ENCODE assay signal across 2 cellular contexts in genomic region chr7:159154243-159154642, GRCh38.
TF ChIP-seq lines count a peak whose summit lies in the region.

No MANE protein-coding gene starts in this region.

TF ChIP-seq in Ishikawa, 13 proteins besides CTCF, POLR2A, EP300 and RAD21:
- no peak for TF ChIP-seq FOXM1 (IDR thresholded peaks at IDR 0.05; ENCODE audit: borderline replicate concordance, low read depth)
- TF ChIP-seq YY1 (IDR thresholded peaks at IDR 0.05; ENCODE audit: low read depth) = no peak
- TF ChIP-seq CEBPB (IDR thresholded peaks at IDR 0.05) = no peak
- TF ChIP-seq TEAD4 (IDR thresholded peaks at IDR 0.05) = no peak
- TF ChIP-seq EGR1 (IDR thresholded peaks at IDR 0.05) = no peak
- TF ChIP-seq ZBTB7A (IDR thresholded peaks at IDR 0.05; ENCODE audit: low read depth) = no peak
- TF ChIP-seq NFIC (IDR thresholded peaks at IDR 0.05) = no peak
- TF ChIP-seq, protein P1, sequence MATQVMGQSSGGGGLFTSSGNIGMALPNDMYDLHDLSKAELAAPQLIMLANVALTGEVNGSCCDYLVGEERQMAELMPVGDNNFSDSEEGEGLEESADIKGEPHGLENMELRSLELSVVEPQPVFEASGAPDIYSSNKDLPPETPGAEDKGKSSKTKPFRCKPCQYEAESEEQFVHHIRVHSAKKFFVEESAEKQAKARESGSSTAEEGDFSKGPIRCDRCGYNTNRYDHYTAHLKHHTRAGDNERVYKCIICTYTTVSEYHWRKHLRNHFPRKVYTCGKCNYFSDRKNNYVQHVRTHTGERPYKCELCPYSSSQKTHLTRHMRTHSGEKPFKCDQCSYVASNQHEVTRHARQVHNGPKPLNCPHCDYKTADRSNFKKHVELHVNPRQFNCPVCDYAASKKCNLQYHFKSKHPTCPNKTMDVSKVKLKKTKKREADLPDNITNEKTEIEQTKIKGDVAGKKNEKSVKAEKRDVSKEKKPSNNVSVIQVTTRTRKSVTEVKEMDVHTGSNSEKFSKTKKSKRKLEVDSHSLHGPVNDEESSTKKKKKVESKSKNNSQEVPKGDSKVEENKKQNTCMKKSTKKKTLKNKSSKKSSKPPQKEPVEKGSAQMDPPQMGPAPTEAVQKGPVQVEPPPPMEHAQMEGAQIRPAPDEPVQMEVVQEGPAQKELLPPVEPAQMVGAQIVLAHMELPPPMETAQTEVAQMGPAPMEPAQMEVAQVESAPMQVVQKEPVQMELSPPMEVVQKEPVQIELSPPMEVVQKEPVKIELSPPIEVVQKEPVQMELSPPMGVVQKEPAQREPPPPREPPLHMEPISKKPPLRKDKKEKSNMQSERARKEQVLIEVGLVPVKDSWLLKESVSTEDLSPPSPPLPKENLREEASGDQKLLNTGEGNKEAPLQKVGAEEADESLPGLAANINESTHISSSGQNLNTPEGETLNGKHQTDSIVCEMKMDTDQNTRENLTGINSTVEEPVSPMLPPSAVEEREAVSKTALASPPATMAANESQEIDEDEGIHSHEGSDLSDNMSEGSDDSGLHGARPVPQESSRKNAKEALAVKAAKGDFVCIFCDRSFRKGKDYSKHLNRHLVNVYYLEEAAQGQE (IDR thresholded peaks at IDR 0.05; ENCODE audit: low read depth) = no peak
- TF ChIP-seq TAF1 (IDR thresholded peaks at IDR 0.05; ENCODE audit: low read depth) = no peak
TF ChIP-seq in Ishikawa: peak in this region for 0.

TF ChIP-seq in WTC11, 78 proteins besides CTCF, POLR2A, EP300 and RAD21:
- TF ChIP-seq SP1 (CRISPR knock-in tag; conservative IDR thresholded peaks at IDR 0.05) = no peak
- TF ChIP-seq, protein P2, sequence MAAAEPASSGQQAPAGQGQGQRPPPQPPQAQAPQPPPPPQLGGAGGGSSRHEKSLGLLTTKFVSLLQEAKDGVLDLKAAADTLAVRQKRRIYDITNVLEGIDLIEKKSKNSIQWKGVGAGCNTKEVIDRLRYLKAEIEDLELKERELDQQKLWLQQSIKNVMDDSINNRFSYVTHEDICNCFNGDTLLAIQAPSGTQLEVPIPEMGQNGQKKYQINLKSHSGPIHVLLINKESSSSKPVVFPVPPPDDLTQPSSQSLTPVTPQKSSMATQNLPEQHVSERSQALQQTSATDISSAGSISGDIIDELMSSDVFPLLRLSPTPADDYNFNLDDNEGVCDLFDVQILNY (CRISPR knock-in tag; IDR thresholded peaks at IDR 0.05) = no peak
- no peak for TF ChIP-seq JAZF1 (CRISPR knock-in tag; IDR thresholded peaks at IDR 0.05)
- TF ChIP-seq, protein P3, sequence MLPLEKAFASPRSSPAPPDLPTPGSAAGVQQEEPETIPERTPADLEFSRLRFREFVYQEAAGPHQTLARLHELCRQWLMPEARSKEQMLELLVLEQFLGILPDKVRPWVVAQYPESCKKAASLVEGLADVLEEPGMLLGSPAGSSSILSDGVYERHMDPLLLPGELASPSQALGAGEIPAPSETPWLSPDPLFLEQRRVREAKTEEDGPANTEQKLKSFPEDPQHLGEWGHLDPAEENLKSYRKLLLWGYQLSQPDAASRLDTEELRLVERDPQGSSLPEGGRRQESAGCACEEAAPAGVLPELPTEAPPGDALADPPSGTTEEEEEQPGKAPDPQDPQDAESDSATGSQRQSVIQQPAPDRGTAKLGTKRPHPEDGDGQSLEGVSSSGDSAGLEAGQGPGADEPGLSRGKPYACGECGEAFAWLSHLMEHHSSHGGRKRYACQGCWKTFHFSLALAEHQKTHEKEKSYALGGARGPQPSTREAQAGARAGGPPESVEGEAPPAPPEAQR (CRISPR knock-in tag; IDR thresholded peaks at IDR 0.05) = no peak
- TF ChIP-seq NFYB (CRISPR knock-in tag; conservative IDR thresholded peaks at IDR 0.05; ENCODE audit: low read depth) = no peak
- no peak for TF ChIP-seq SMAD4 (CRISPR knock-in tag; IDR thresholded peaks at IDR 0.05)
- TF ChIP-seq, protein P4, sequence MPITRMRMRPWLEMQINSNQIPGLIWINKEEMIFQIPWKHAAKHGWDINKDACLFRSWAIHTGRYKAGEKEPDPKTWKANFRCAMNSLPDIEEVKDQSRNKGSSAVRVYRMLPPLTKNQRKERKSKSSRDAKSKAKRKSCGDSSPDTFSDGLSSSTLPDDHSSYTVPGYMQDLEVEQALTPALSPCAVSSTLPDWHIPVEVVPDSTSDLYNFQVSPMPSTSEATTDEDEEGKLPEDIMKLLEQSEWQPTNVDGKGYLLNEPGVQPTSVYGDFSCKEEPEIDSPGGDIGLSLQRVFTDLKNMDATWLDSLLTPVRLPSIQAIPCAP (CRISPR knock-in tag; IDR thresholded peaks at IDR 0.05) = no peak
- TF ChIP-seq, protein P5, sequence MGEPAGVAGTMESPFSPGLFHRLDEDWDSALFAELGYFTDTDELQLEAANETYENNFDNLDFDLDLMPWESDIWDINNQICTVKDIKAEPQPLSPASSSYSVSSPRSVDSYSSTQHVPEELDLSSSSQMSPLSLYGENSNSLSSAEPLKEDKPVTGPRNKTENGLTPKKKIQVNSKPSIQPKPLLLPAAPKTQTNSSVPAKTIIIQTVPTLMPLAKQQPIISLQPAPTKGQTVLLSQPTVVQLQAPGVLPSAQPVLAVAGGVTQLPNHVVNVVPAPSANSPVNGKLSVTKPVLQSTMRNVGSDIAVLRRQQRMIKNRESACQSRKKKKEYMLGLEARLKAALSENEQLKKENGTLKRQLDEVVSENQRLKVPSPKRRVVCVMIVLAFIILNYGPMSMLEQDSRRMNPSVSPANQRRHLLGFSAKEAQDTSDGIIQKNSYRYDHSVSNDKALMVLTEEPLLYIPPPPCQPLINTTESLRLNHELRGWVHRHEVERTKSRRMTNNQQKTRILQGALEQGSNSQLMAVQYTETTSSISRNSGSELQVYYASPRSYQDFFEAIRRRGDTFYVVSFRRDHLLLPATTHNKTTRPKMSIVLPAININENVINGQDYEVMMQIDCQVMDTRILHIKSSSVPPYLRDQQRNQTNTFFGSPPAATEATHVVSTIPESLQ (CRISPR knock-in tag; IDR thresholded peaks at IDR 0.05) = no peak
- no peak for TF ChIP-seq NFATC4 (CRISPR knock-in tag; IDR thresholded peaks at IDR 0.05)
- TF ChIP-seq ZNF512 (CRISPR knock-in tag; IDR thresholded peaks at IDR 0.05; ENCODE audit: borderline replicate concordance) = no peak
- TF ChIP-seq ATF1 (CRISPR knock-in tag; IDR thresholded peaks at IDR 0.05) = no peak
- TF ChIP-seq, protein P6, sequence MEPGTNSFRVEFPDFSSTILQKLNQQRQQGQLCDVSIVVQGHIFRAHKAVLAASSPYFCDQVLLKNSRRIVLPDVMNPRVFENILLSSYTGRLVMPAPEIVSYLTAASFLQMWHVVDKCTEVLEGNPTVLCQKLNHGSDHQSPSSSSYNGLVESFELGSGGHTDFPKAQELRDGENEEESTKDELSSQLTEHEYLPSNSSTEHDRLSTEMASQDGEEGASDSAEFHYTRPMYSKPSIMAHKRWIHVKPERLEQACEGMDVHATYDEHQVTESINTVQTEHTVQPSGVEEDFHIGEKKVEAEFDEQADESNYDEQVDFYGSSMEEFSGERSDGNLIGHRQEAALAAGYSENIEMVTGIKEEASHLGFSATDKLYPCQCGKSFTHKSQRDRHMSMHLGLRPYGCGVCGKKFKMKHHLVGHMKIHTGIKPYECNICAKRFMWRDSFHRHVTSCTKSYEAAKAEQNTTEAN (CRISPR knock-in tag; IDR thresholded peaks at IDR 0.05) = no peak
- no peak for TF ChIP-seq ZNF416 (CRISPR knock-in tag; IDR thresholded peaks at IDR 0.05)
- TF ChIP-seq ZNF263 (CRISPR knock-in tag; IDR thresholded peaks at IDR 0.05; ENCODE audit: low read depth) = no peak
